In the genomic region with DNA sequence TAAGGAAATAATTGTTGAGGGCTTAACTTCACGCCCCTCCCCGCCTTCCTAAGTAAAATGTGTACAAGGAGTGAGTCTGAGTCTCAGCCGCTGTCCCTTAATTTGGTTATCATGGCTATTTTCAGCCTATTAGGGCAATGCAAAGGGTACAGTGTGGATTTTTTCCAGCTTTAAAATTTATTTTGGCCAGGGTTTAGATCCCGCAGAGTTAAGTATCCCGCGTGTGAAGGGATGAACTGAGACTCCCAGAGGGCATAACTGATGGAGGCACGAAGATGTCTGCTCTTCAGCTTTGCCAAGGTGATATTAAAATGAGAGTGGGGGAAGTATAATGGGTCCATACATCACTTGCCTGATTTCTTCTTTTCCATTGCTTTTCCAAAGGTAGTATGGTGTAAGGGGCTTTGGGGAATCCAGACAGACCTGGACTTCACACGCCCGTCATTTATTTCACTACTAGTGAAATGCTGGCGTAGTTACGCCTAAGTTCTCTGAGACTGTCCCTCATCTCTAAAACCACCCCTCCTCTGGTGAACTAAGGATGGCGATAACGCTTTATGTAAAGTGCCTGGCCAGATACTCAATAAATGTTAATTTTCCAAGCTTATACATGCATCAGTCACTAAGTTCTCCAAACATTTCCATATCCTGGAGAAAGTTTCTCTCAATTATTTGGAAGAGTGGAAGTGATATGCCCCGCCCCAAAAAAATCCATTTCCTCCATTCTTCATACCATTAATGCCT, we compare ENCODE assay signal across 8 cellular contexts. TPM values are rescaled to one million over a fixed set of nuclear protein-coding genes. Genes with fewer than 3 reads are reported as not detected.
A peak's percentile ranks its signal among the peaks of the same experiment; 100 is the strongest.
DNase-seq lines count a peak whose midpoint lies in the region; ATAC-seq and TF ChIP-seq lines count a peak whose summit lies in the region.

No MANE protein-coding gene starts in this region.

- H3K4me1 ChIP-seq in ectodermal cell (ENCODE audit: control insufficient read depth, insufficient read depth, low read length) (peaks cover 20% of the 10 kb centered on the region), neuron (ENCODE audit: insufficient read depth, low read length) (peaks cover 40% of the 10 kb centered on the region)

- 42 to 49% methylated on average over 13 to 14 of the region's 14 CpGs for WGBS in ectodermal cell, 2 experiments

- ATAC-seq in HG03457 (IDR thresholded peaks at IDR 0.05; ENCODE audit: unreplicated experiment) (no peak), GM19328 (IDR thresholded peaks at IDR 0.05; ENCODE audit: unreplicated experiment) (no peak)

- H3K4me3 ChIP-seq in ectodermal cell (ENCODE audit: insufficient read depth, low read depth, low read length), result peak overlapping the region; percentile 98
- H3K4me3 ChIP-seq in neuron (ENCODE audit: low read length), result peak overlapping the region; percentile 92

- H3K9me3 ChIP-seq in ectodermal cell (ENCODE audit: control insufficient read depth, low read length) (no peaks in the 10 kb centered on the region), neuron (ENCODE audit: low read length) (no peaks in the 10 kb centered on the region)

- H3K36me3 ChIP-seq in ectodermal cell (ENCODE audit: control insufficient read depth, insufficient read depth, low read length) (no peaks in the 10 kb centered on the region), neuron (ENCODE audit: insufficient read depth, low read length) (no peaks in the 10 kb centered on the region)

- DNase-seq in NCI-H2227 (lab: John Stamatoyannopoulos, UW; ENCODE audit: unreplicated experiment), result peak; percentile 36
- no peak for DNase-seq in stimulated activated CD4-positive, alpha-beta T cell treated with anti-CD3 and anti-CD28 coated beads, Interleukin-2, amount 100 ng/mL, for 24 hours
- no peak for DNase-seq in COLO668 (lab: John Stamatoyannopoulos, UW; ENCODE audit: unreplicated experiment)

- TF ChIP-seq CTCF in C4-2B (conservative IDR thresholded peaks at IDR 0.05), result no peak

- H3K27ac ChIP-seq in C4-2B, result peak overlapping the region; percentile 75; the same call in 1 of the 2 replicates
- no peak overlapping the region for H3K27ac ChIP-seq in ectodermal cell (ENCODE audit: insufficient read depth, low read depth, low read length, poor library complexity, severe bottlenecking)

- peaks cover 35% of the 10 kb centered on the region for H3K27me3 ChIP-seq in ectodermal cell (ENCODE audit: control insufficient read depth, insufficient read depth, low read length, poor library complexity, severe bottlenecking)
- H3K27me3 ChIP-seq in neuron (ENCODE audit: insufficient read depth, low read length), result peaks cover 35% of the 10 kb centered on the region

- H2AFZ ChIP-seq in neuron (ENCODE audit: low read depth, low read length), result peak overlapping the region; percentile 98

RNA-seq across cellular contexts. Expression of a gene that starts 0.9 kb away (rescaled TPM):
- polyA plus RNA-seq in ectodermal cell (2013, experiment 1 of 4), result 31.5 TPM
- 34.3 TPM for polyA plus RNA-seq in ectodermal cell (2013, experiment 2 of 4)
- 30.7 TPM for polyA plus RNA-seq in ectodermal cell (2013, experiment 3 of 4)
- 32.8 TPM for polyA plus RNA-seq in ectodermal cell (2013, experiment 4 of 4)

RNA-seq across cellular contexts. Expression of a gene that starts 39.0 kb away (rescaled TPM):
- 93.9 TPM for polyA plus RNA-seq in ectodermal cell (2013, experiment 1 of 4)
- 88.8 TPM for polyA plus RNA-seq in ectodermal cell (2013, experiment 2 of 4)
- polyA plus RNA-seq in ectodermal cell (2013, experiment 3 of 4), result 74.3 TPM
- 82.8 TPM for polyA plus RNA-seq in ectodermal cell (2013, experiment 4 of 4)
